ENCODE assay signal across 21 cellular contexts in the genomic region with DNA sequence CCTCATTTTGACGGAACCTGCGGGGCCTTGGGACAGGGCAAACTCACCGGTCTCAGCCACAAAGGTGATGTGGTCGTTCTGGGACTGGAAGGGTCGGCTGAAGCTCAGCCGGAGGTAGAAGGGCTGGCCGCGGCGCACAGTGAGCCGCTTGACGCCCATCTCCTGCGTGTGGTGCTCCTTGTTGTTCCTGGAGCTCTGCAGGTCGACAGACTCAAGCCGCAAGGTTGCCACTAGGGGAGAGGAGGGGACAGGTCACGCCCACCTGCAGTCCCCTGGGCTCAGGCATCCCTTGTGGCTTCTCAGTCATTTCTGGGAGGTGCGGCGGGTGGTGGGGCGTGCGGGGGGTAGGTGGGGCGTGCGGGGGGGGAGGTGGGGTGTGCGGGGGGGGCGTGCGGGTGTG. TPM values are rescaled to one million over a fixed set of nuclear protein-coding genes. Genes with fewer than 3 reads are reported as not detected.
DNase-seq lines count a peak whose midpoint lies in the region; TF ChIP-seq lines count a peak whose summit lies in the region.
"Had no signal": no experiment of that assay in that cellular context is flagged by ENCODE, and none has a peak within 500 bp of the region (broad histone marks: within the 10 kb centered on the region; RNA-seq: fewer than 3 reads in every experiment).

No MANE protein-coding gene starts in this region.

- H3K9me3 ChIP-seq in HUES48 (ENCODE audit: control insufficient read depth, insufficient read depth, low read length): no peaks in the 10 kb centered on the region
- no peaks in the 10 kb centered on the region for H3K9me3 ChIP-seq in neural progenitor cell (ENCODE audit: low read depth)
- H3K9me3 ChIP-seq: A549, gastroesophageal sphincter, sigmoid colon had no signal

- H3K9me3 Mint-ChIP-seq in neural progenitor cell: no peaks in the 10 kb centered on the region
- H3K9me3 Mint-ChIP-seq: CD8-positive, alpha-beta memory T cell; central memory CD8-positive, alpha-beta T cell had no signal

- no peak overlapping the region for H3K27ac Mint-ChIP-seq in neural progenitor cell
- H3K27ac Mint-ChIP-seq: activated naive CD8-positive, alpha-beta T cell had no signal

- no peak overlapping the region for H3K4me3 Mint-ChIP-seq in neural progenitor cell
- H3K4me3 Mint-ChIP-seq: activated naive CD8-positive, alpha-beta T cell; CD8-positive, alpha-beta memory T cell; central memory CD8-positive, alpha-beta T cell had no signal

- H4K20me1 ChIP-seq in neural progenitor cell (ENCODE audit: low read depth): no peaks in the 10 kb centered on the region

- H3K4me1 Mint-ChIP-seq in neural progenitor cell: peaks cover 3% of the 10 kb centered on the region
- H3K4me1 Mint-ChIP-seq: central memory CD8-positive, alpha-beta T cell had no signal

- H3K36me3 ChIP-seq in HUES48 (ENCODE audit: control insufficient read depth, insufficient read depth, low read length): no peaks in the 10 kb centered on the region
- no peaks in the 10 kb centered on the region for H3K36me3 ChIP-seq in neural progenitor cell
- H3K36me3 ChIP-seq: gastroesophageal sphincter, sigmoid colon had no signal

- peak; percentile 2 for DNase-seq in NCI-H2227 (lab: John Stamatoyannopoulos, UW; ENCODE audit: unreplicated experiment)
- no peak for DNase-seq in NCI-H2227 treated with DMSO at 0.1 percent for 48 hours (lab: John Stamatoyannopoulos, UW)
- DNase-seq in erythroblast (lab: John Stamatoyannopoulos, UW): peak; percentile 21 to 31
- DNase-seq in neural progenitor cell (ENCODE audit: low spot score): peak; percentile 65
- DNase-seq in NCI-H1417 treated with DMSO at 0.1 percent for 48 hours (lab: John Stamatoyannopoulos, UW): no peak
- DNase-seq in COLO829 (ENCODE audit: low spot score): no peak
- no peak for DNase-seq in COLO668 (lab: John Stamatoyannopoulos, UW; ENCODE audit: unreplicated experiment)
- DNase-seq: left colon; MM.1S; NCI-H2171 treated with DMSO at 0.1 percent for 48 hours; OCI-M1; sigmoid colon; stimulated activated CD4-positive, alpha-beta T cell treated with anti-CD3 and anti-CD28 coated beads, Interleukin-4, amount 100 ng/mL, for 24 hours had no signal

- H3K4me2 ChIP-seq in neural progenitor cell: peak overlapping the region; percentile 60

- H3K27me3 Mint-ChIP-seq in neural progenitor cell (ENCODE audit: insufficient read depth, low read depth): peaks cover 5% of the 10 kb centered on the region

- peaks cover 17% of the 10 kb centered on the region for H3F3A ChIP-seq in neural progenitor cell (ENCODE audit: low read depth)

- H3K9ac ChIP-seq in HUES48 (ENCODE audit: low read depth, low read length): no peak overlapping the region; the same call in 1 of the 2 replicates
- no peak overlapping the region for H3K9ac ChIP-seq in neural progenitor cell

- peak overlapping the region; percentile 95 for H2AFZ ChIP-seq in neural progenitor cell (replicated peaks)

- H3K79me2 ChIP-seq in neural progenitor cell (ENCODE audit: low read depth): no peaks in the 10 kb centered on the region

- peak overlapping the region; percentile 43 for H3K4me3 ChIP-seq in HUES48 (ENCODE audit: low read depth, low read length)
- no peak overlapping the region for H3K4me3 ChIP-seq in neural progenitor cell
- H3K4me3 ChIP-seq: A549, gastroesophageal sphincter, sigmoid colon had no signal

- H3K27me3 ChIP-seq in HUES48 (ENCODE audit: control insufficient read depth, insufficient read depth, low read length): no peaks in the 10 kb centered on the region; the same call in 1 of the 2 replicates
- peaks cover 22% of the 10 kb centered on the region for H3K27me3 ChIP-seq in neural progenitor cell

- no peak for TF ChIP-seq POLR2A in erythroblast (IDR thresholded peaks at IDR 0.05; ENCODE audit: low read length)

- H3K36me3 Mint-ChIP-seq in neural progenitor cell: no peaks in the 10 kb centered on the region
- H3K36me3 Mint-ChIP-seq: activated naive CD8-positive, alpha-beta T cell; CD8-positive, alpha-beta memory T cell had no signal

- no peak for TF ChIP-seq CTCF in neural progenitor cell (IDR thresholded peaks at IDR 0.05)

- H3K4me1 ChIP-seq in HUES48 (ENCODE audit: control insufficient read depth, insufficient read depth, low read length) (peaks cover 10% of the 10 kb centered on the region), neural progenitor cell (no peaks in the 10 kb centered on the region)
- H3K4me1 ChIP-seq: A549, gastroesophageal sphincter had no signal

- H3K27ac ChIP-seq in HUES48 (ENCODE audit: low read depth, low read length) (no peak overlapping the region), neural progenitor cell (no peak overlapping the region)
- H3K27ac ChIP-seq: A549, gastroesophageal sphincter, sigmoid colon had no signal

RNA-seq across cellular contexts. Expression of gene TGM7, which starts 8.7 kb away (rescaled TPM):
- not detected in 2 replicates for total RNA-seq in neural progenitor cell (ENCODE audit: low replicate concordance)
- total RNA-seq: CD8-positive, alpha-beta memory T cell; gastroesophageal sphincter; left colon; myocyte; sigmoid colon; SK-MEL-5 had no signal

RNA-seq across cellular contexts. Expression of gene TGM5, which starts 26.7 kb away (rescaled TPM):
- not detected in 2 replicates for total RNA-seq in neural progenitor cell (ENCODE audit: low replicate concordance)
- total RNA-seq: left colon, myocyte had no signal

RNA-seq across cellular contexts. Expression of gene LCMT2, which starts 37.0 kb away (rescaled TPM):
- total RNA-seq in neural progenitor cell (ENCODE audit: low replicate concordance): 14.2 and 14.6 TPM in 2 replicates

Comparison
In these comparisons a context has a peak if more than half of its experiments do, and no peak if none do; other contexts are left out.
1. DNase-seq: peak in NCI-H2227 (single experiment), erythroblast (2 of 2) and neural progenitor cell (single experiment); none in NCI-H2227 treated with DMSO at 0.1 percent for 48 hours (single experiment), NCI-H1417 treated with DMSO at 0.1 percent for 48 hours (single experiment), COLO829 (single experiment) and COLO668 (single experiment).